7 cellular contexts compared by ENCODE assay signal in genomic region chr11:57567512-57568329, GRCh38. TPM values are rescaled to one million over a fixed set of nuclear protein-coding genes. Genes with fewer than 3 reads are reported as not detected.
DNase-seq lines count a peak whose midpoint lies in the region; ATAC-seq and TF ChIP-seq lines count a peak whose summit lies in the region.

UBE2L6 (minus strand) TSS chr11:57567672; CDS start chr11:57567611, 61 bp downstream.

- H3K27me3 Mint-ChIP-seq in HFFc6 (ENCODE audit: insufficient read depth), result peaks cover 1% of the 10 kb centered on the region; the same call in 1 of the 2 replicates

- DNase-seq in HFFc6, result peak; percentile 5
- DNase-seq in NCI-H1092 treated with DMSO at 0.1 percent for 48 hours (lab: John Stamatoyannopoulos, UW), result peak; percentile 71
- peak; percentile 70 for DNase-seq in activated CD4-positive, CD25-positive, alpha-beta regulatory T cell treated with anti-CD3 and anti-CD28 coated beads, Interleukin-2, amount 50 U/mL, for 72 hours
- DNase-seq in cerebellar nuclear complex (lab: John Stamatoyannopoulos, UW), result peak; percentile 12 to 20
- DNase-seq in kidney epithelial cell (ENCODE audit: low read depth), result no peak
- DNase-seq in stimulated activated CD4-positive, alpha-beta T cell treated with anti-CD3 and anti-CD28 coated beads, Interleukin-15, amount 100 ng/mL, for 48 hours (ENCODE audit: low read depth in 2 of 2), result peak; percentile 79 to 88

- no peaks in the 10 kb centered on the region for H3K36me3 ChIP-seq in kidney epithelial cell (ENCODE audit: control insufficient read depth, insufficient read depth, low read length)

- TF ChIP-seq CTCF in HFFc6 (IDR thresholded peaks at IDR 0.05), result no peak; the same call in 1 of the 2 replicates
- no peak for TF ChIP-seq CTCF in kidney epithelial cell (IDR thresholded peaks at IDR 0.05; ENCODE audit: insufficient read depth, low read length, poor library complexity, severe bottlenecking)

- H3K36me3 Mint-ChIP-seq in HFFc6 (ENCODE audit: low read depth), result no peaks in the 10 kb centered on the region

- H3K9me3 Mint-ChIP-seq in HFFc6, result no peaks in the 10 kb centered on the region

- peak; percentile 60 for ATAC-seq in GM18498 (IDR thresholded peaks at IDR 0.05; ENCODE audit: unreplicated experiment)

- H3K4me3 ChIP-seq in kidney epithelial cell (ENCODE audit: low read depth, low read length), result peak within 1 kb of the TSS; percentile 77

- H3K27me3 ChIP-seq in kidney epithelial cell (ENCODE audit: control insufficient read depth, insufficient read depth, low read length), result no peaks in the 10 kb centered on the region

- H3K27ac Mint-ChIP-seq in HFFc6, result peak within 1 kb of the TSS; percentile 87

- H3K4me3 Mint-ChIP-seq in HFFc6, result peak within 1 kb of the TSS; percentile 98

- H3K4me1 Mint-ChIP-seq in HFFc6 (ENCODE audit: low read depth), result peaks cover 34% of the 10 kb centered on the region

RNA-seq across cellular contexts. Expression of gene UBE2L6, which starts in this region (rescaled TPM):
- 10 to 100 TPM; 34.1 to 46.5 (median 43.3) TPM for total RNA-seq in HFFc6 (2021; fragmentation: NEBNext Ultra II Directional; extraction: Animal tissue kit (Norgen Biotek cat#: 25700))
- total RNA-seq in kidney epithelial cell, result 44.0 and 47.1 TPM in 2 replicates
